17 cellular contexts compared by ENCODE assay signal in the genomic region with DNA sequence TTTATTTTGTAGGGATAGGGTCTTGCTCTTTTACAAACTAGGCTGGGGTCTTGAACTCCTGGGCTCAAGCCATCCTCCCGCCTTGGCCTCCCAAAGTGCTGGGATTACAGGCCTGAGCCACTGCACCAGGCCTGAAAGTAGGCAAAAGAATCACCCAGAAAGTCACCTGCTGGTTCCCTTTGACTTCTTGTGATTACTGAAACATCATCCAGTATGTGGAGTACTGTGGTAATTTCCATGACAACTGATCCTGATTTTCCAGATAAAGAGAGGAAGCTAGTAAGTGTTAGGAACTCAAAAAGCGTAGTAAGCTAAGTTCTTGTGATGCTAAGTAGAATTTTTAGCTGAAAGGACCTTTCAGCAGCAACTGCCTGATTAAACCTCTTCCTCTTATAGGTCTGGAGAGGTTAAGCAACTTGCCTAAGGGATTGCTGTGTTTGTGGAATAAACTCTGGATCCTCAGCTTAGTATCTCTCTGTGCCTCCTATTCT. TPM values are rescaled to one million over a fixed set of nuclear protein-coding genes. Genes with fewer than 3 reads are reported as not detected.
DNase-seq lines count a peak whose midpoint lies in the region; ATAC-seq and TF ChIP-seq lines count a peak whose summit lies in the region.
"Had no signal": no experiment of that assay in that cellular context is flagged by ENCODE, and none has a peak within 500 bp of the region (broad histone marks: within the 10 kb centered on the region; RNA-seq: fewer than 3 reads in every experiment).

No MANE protein-coding gene starts in this region.

- no peak for ATAC-seq in HG03135 (IDR thresholded peaks at IDR 0.05; ENCODE audit: unreplicated experiment)
- ATAC-seq: HCT116 had no signal

- WGBS in tibial nerve, 2 donors = 85 to 92% methylated on average over 2 of the region's 2 CpGs

- peaks cover 59% of the 10 kb centered on the region for H3K4me1 Mint-ChIP-seq in T-helper 2 cell treated with Interferon-gamma antibody and Interleukin-4, amounts not matched to agents 5 μg/mL and 100 μg/mL, for 36 hours (ENCODE audit: low read depth)
- H3K4me1 Mint-ChIP-seq in chondrocyte (ENCODE audit: low read depth) = peaks cover 64% of the 10 kb centered on the region
- H3K4me1 Mint-ChIP-seq in mesothelial cell of epicardium = peaks cover 21% of the 10 kb centered on the region

- peaks cover 24% of the 10 kb centered on the region for H3K36me3 Mint-ChIP-seq in T-helper 2 cell treated with Interferon-gamma antibody and Interleukin-4, amounts not matched to agents 5 μg/mL and 100 μg/mL, for 36 hours (ENCODE audit: low read depth)
- H3K36me3 Mint-ChIP-seq in chondrocyte (ENCODE audit: low read depth) = no peaks in the 10 kb centered on the region
- peaks cover 8% of the 10 kb centered on the region for H3K36me3 Mint-ChIP-seq in mesothelial cell of epicardium

- DNase-seq in T-helper 2 cell treated with Interferon-gamma antibody and Interleukin-4, amounts not matched to agents 5 μg/mL and 100 μg/mL, for 36 hours (ENCODE audit: low spot score) = no peak
- DNase-seq in T-helper 2 cell = no peak
- peak; percentile 31 to 42 for DNase-seq in Kasumi-1 (lab: John Stamatoyannopoulos, UW)
- DNase-seq in chondrocyte (ENCODE audit: low spot score) = no peak
- no peak for DNase-seq in mesothelial cell of epicardium (ENCODE audit: low spot score in 2 of 2, unreplicated experiment in 2 of 2)
- no peak for DNase-seq in tibial nerve (ENCODE audit: low spot score in 2 of 2)
- no peak for DNase-seq in NCI-H2029 treated with DMSO at 0.1 percent for 48 hours (lab: John Stamatoyannopoulos, UW)
- DNase-seq: activated CD4-positive, alpha-beta T cell treated with anti-CD3 and anti-CD28 coated beads, Interleukin-2, amount 50 U/mL, for 4 hours; amygdala; dorsolateral prefrontal cortex; left ventricle myocardium inferior; NCI-H1694 treated with DMSO at 0.1 percent for 48 hours; NCI-H69; stimulated activated CD4-positive, alpha-beta T cell treated with anti-CD3 and anti-CD28 coated beads, Interleukin-15, amount 100 ng/mL, for 24 hours had no signal

- H3K27me3 Mint-ChIP-seq in T-helper 2 cell treated with Interferon-gamma antibody and Interleukin-4, amounts not matched to agents 5 μg/mL and 100 μg/mL, for 36 hours (ENCODE audit: low read depth) = no peaks in the 10 kb centered on the region
- no peaks in the 10 kb centered on the region for H3K27me3 Mint-ChIP-seq in chondrocyte (ENCODE audit: low read depth)
- H3K27me3 Mint-ChIP-seq in mesothelial cell of epicardium (ENCODE audit: low read depth) = no peaks in the 10 kb centered on the region

- no peak for TF ChIP-seq EP300 in tibial nerve (IDR thresholded peaks at IDR 0.05)

- H3K4me1 ChIP-seq in tibial nerve = peaks cover 0 to 83% (median 35%) of the 10 kb centered on the region in 4 donors

- H3K4me3 ChIP-seq in tibial nerve = no peak overlapping the region
- H3K4me3 ChIP-seq: dorsolateral prefrontal cortex, left ventricle myocardium inferior, vagina had no signal

- H3K36me3 ChIP-seq in tibial nerve = peaks cover 0 to 3% (median 0%) of the 10 kb centered on the region in 3 donors
- H3K36me3 ChIP-seq: left ventricle myocardium inferior, vagina had no signal

- H3K27me3 ChIP-seq in tibial nerve = no peaks in the 10 kb centered on the region
- H3K27me3 ChIP-seq: dorsolateral prefrontal cortex, vagina had no signal

- H3K27ac ChIP-seq in tibial nerve = no peak overlapping the region
- H3K27ac ChIP-seq: left ventricle myocardium inferior, vagina had no signal

- no peaks in the 10 kb centered on the region for H3K9me3 ChIP-seq in tibial nerve
- H3K9me3 ChIP-seq: left ventricle myocardium inferior, vagina had no signal

- no peaks in the 10 kb centered on the region for H3K9me3 Mint-ChIP-seq in T-helper 2 cell treated with Interferon-gamma antibody and Interleukin-4, amounts not matched to agents 5 μg/mL and 100 μg/mL, for 36 hours
- H3K9me3 Mint-ChIP-seq in chondrocyte (ENCODE audit: low read depth) (no peaks in the 10 kb centered on the region), mesothelial cell of epicardium (peaks cover 6% of the 10 kb centered on the region)

- H3K4me3 Mint-ChIP-seq in T-helper 2 cell treated with Interferon-gamma antibody and Interleukin-4, amounts not matched to agents 5 μg/mL and 100 μg/mL, for 36 hours = no peak overlapping the region
- H3K4me3 Mint-ChIP-seq in chondrocyte (ENCODE audit: unreplicated experiment) (no peak overlapping the region), mesothelial cell of epicardium (no peak overlapping the region)

- peak overlapping the region; percentile 37 for H3K27ac Mint-ChIP-seq in T-helper 2 cell treated with Interferon-gamma antibody and Interleukin-4, amounts not matched to agents 5 μg/mL and 100 μg/mL, for 36 hours
- H3K27ac Mint-ChIP-seq in chondrocyte (ENCODE audit: unreplicated experiment) (peak overlapping the region; percentile 42), mesothelial cell of epicardium (peak overlapping the region; percentile 9)

- TF ChIP-seq POLR2A in tibial nerve (IDR thresholded peaks at IDR 0.05) = no peak

- TF ChIP-seq CTCF in chondrocyte (IDR thresholded peaks at IDR 0.05) = no peak
- TF ChIP-seq CTCF in mesothelial cell of epicardium (IDR thresholded peaks at IDR 0.05; ENCODE audit: unreplicated experiment) = no peak
- no peak for TF ChIP-seq CTCF in tibial nerve (IDR thresholded peaks at IDR 0.05)

RNA-seq across cellular contexts. Expression of gene RALY, which starts 16.7 kb away (rescaled TPM):
- total RNA-seq in chondrocyte (78.7 to 169 TPM (median 168 TPM) in 3 replicates), mesothelial cell of epicardium (139 to 141 TPM (median 140 TPM) in 3 replicates), tibial nerve (100 to 1,000 TPM in 1 of 4 donors, 10 to 100 TPM in 3; 69.1 to 107 (median 96.4) TPM)

Comparison
In these comparisons a context has a peak if more than half of its experiments do, and no peak if none do; other contexts are left out.
1. DNase-seq: peak in Kasumi-1 (2 of 2); none in T-helper 2 cell treated with Interferon-gamma antibody and Interleukin-4, amounts not matched to agents 5 μg/mL and 100 μg/mL, for 36 hours (single experiment), T-helper 2 cell (0 of 5), chondrocyte (single experiment), mesothelial cell of epicardium (0 of 2), tibial nerve (0 of 2) and NCI-H2029 treated with DMSO at 0.1 percent for 48 hours (single experiment).
2. Peak in every context shown above with its lines, with median percentiles within 50 percentile points of each other: H3K27ac Mint-ChIP-seq.